Comparison of ENCODE assay signal across 1 cellular context in the genomic region with DNA sequence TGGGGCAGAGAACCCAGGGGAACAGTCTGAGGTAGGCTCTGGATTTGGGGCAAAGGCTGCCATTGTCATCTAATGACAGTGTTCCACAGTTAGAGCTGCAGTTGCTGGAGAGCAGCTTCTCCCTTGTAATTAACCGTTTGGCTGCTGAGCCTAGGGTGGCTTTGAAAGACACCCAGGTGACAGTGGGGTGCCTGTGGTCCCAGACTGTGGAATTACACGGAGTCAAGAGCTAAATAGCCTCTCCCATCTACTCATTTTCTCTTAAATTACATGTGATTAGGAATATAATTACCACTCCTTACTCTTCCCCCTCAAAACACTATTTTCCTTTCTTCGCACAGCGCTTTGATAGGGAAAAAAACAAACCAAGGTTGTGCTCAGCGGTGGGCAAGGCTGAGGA.
A peak's percentile ranks its signal among the peaks of the same experiment; 100 is the strongest.
TF ChIP-seq lines count a peak whose summit lies in the region.

No MANE protein-coding gene starts in this region.

TF ChIP-seq in H1, 55 proteins besides CTCF, POLR2A, EP300 and RAD21:
- no peak for TF ChIP-seq CTBP2 (IDR thresholded peaks at IDR 0.05; ENCODE audit: borderline replicate concordance, insufficient read depth, insufficient read length, low read length)
- no peak for TF ChIP-seq TAF7 (optimal IDR thresholded peaks at IDR 0.05; ENCODE audit: borderline replicate concordance, low read depth, low read length)
- no peak for TF ChIP-seq CEBPB (IDR thresholded peaks at IDR 0.05; ENCODE audit: low read depth, low read length)
- TF ChIP-seq RFX5 (IDR thresholded peaks at IDR 0.05; ENCODE audit: borderline replicate concordance, low read depth, low read length) = no peak
- TF ChIP-seq BACH1 (IDR thresholded peaks at IDR 0.05; ENCODE audit: low read length) = no peak
- no peak for TF ChIP-seq GABPA (IDR thresholded peaks at IDR 0.05; ENCODE audit: borderline replicate concordance, insufficient read depth, low read length)
- no peak for TF ChIP-seq KDM4A (IDR thresholded peaks at IDR 0.05; ENCODE audit: low read depth, low read length, severe bottlenecking)
- peak; percentile 21 for TF ChIP-seq EZH2 (IDR thresholded peaks at IDR 0.05; ENCODE audit: low read depth, low read length, severe bottlenecking)
